In the genomic region with DNA sequence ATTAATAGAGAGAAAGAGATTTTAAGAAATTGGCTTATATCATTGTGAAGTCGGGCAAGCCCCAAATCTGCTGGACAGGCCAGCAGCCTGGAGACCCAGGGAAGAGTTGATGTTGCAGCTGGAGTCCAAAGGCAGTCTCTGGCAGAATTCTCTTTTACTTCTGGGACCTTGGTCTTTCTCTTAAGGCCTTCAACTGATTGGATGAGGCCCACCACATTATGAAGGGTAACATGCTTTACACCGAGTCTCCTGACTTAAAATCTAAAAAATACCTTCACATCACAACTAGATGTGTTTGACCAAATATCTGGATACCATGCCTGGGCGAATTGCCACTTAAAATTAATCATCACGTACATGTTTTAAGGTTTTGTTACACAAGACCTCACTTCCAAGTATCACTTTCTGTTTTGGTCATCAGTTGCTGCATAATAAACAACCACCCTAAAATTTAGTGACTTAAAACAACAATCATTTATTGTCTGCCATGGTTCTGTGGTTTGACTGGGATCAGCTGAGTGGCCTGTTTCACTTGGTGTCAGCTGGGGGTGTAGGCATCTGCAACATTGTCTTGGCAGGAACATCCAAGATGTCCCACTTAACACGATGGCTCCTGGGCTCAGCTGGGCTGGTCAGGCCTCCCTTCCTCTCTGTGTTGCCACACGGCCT, we compare ENCODE assay signal across 1 cellular context.
TF ChIP-seq lines count a peak whose summit lies in the region.

No MANE protein-coding gene starts in this region.

TF ChIP-seq in GM12878, 131 proteins besides CTCF, POLR2A, EP300 and RAD21 (continued from another document and continues in another):
- TF ChIP-seq BCLAF1 (IDR thresholded peaks at IDR 0.05) (no peak), YBX1 (IDR thresholded peaks at IDR 0.05) (no peak), NRF1 (conservative IDR thresholded peaks at IDR 0.05; ENCODE audit: low read depth, low read length) (no peak), BMI1 (IDR thresholded peaks at IDR 0.05; ENCODE audit: borderline replicate concordance) (peak; percentile 49; the same call in 1 of the 2 replicates), RBBP5 (conservative IDR thresholded peaks at IDR 0.05) (no peak), CREB1 (IDR thresholded peaks at IDR 0.05; ENCODE audit: low read depth) (peak; percentile 50; the same call in 1 of the 2 replicates), SUZ12 (IDR thresholded peaks at IDR 0.05; ENCODE audit: unreplicated experiment) (no peak), PAX8 (IDR thresholded peaks at IDR 0.05) (no peak), ZBTB33 (IDR thresholded peaks at IDR 0.05) (no peak), MXI1 (IDR thresholded peaks at IDR 0.05; ENCODE audit: low read depth, low read length) (no peak), BRCA1 (IDR thresholded peaks at IDR 0.05; ENCODE audit: low read depth, low read length) (no peak), ATF7 (IDR thresholded peaks at IDR 0.05; ENCODE audit: low read depth) (peak; percentile 79), NR2F1 (conservative IDR thresholded peaks at IDR 0.05) (peak; percentile 70), SIN3A (IDR thresholded peaks at IDR 0.05; ENCODE audit: low read depth, low read length) (peak; percentile 60; the same call in 1 of the 2 replicates), ASH2L (IDR thresholded peaks at IDR 0.05; ENCODE audit: borderline replicate concordance, low read depth) (no peak), JUND (IDR thresholded peaks at IDR 0.05; ENCODE audit: low read depth, low read length) (peak; percentile 61; the same call in 1 of the 2 replicates), SP1 (IDR thresholded peaks at IDR 0.05; ENCODE audit: low read depth, low read length) (no peak), RAD51 (IDR thresholded peaks at IDR 0.05) (peak; percentile 59; the same call in 1 of the 2 replicates), BCL3 (IDR thresholded peaks at IDR 0.05; ENCODE audit: borderline replicate concordance, insufficient read depth, low read depth, low read length, poor library complexity, severe bottlenecking) (no peak), USF2 (IDR thresholded peaks at IDR 0.05; ENCODE audit: borderline replicate concordance, low read depth, low read length) (no peak; the same call in 1 of the 2 replicates), SMAD5 (IDR thresholded peaks at IDR 0.05; ENCODE audit: low read depth) (no peak)
- TF ChIP-seq, protein P1, sequence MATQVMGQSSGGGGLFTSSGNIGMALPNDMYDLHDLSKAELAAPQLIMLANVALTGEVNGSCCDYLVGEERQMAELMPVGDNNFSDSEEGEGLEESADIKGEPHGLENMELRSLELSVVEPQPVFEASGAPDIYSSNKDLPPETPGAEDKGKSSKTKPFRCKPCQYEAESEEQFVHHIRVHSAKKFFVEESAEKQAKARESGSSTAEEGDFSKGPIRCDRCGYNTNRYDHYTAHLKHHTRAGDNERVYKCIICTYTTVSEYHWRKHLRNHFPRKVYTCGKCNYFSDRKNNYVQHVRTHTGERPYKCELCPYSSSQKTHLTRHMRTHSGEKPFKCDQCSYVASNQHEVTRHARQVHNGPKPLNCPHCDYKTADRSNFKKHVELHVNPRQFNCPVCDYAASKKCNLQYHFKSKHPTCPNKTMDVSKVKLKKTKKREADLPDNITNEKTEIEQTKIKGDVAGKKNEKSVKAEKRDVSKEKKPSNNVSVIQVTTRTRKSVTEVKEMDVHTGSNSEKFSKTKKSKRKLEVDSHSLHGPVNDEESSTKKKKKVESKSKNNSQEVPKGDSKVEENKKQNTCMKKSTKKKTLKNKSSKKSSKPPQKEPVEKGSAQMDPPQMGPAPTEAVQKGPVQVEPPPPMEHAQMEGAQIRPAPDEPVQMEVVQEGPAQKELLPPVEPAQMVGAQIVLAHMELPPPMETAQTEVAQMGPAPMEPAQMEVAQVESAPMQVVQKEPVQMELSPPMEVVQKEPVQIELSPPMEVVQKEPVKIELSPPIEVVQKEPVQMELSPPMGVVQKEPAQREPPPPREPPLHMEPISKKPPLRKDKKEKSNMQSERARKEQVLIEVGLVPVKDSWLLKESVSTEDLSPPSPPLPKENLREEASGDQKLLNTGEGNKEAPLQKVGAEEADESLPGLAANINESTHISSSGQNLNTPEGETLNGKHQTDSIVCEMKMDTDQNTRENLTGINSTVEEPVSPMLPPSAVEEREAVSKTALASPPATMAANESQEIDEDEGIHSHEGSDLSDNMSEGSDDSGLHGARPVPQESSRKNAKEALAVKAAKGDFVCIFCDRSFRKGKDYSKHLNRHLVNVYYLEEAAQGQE (IDR thresholded peaks at IDR 0.05; ENCODE audit: low read depth, low read length), result no peak
- TF ChIP-seq, protein P2, sequence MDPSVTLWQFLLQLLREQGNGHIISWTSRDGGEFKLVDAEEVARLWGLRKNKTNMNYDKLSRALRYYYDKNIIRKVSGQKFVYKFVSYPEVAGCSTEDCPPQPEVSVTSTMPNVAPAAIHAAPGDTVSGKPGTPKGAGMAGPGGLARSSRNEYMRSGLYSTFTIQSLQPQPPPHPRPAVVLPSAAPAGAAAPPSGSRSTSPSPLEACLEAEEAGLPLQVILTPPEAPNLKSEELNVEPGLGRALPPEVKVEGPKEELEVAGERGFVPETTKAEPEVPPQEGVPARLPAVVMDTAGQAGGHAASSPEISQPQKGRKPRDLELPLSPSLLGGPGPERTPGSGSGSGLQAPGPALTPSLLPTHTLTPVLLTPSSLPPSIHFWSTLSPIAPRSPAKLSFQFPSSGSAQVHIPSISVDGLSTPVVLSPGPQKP (IDR thresholded peaks at IDR 0.05; ENCODE audit: low read depth, low read length), result no peak
- TF ChIP-seq, protein P3, sequence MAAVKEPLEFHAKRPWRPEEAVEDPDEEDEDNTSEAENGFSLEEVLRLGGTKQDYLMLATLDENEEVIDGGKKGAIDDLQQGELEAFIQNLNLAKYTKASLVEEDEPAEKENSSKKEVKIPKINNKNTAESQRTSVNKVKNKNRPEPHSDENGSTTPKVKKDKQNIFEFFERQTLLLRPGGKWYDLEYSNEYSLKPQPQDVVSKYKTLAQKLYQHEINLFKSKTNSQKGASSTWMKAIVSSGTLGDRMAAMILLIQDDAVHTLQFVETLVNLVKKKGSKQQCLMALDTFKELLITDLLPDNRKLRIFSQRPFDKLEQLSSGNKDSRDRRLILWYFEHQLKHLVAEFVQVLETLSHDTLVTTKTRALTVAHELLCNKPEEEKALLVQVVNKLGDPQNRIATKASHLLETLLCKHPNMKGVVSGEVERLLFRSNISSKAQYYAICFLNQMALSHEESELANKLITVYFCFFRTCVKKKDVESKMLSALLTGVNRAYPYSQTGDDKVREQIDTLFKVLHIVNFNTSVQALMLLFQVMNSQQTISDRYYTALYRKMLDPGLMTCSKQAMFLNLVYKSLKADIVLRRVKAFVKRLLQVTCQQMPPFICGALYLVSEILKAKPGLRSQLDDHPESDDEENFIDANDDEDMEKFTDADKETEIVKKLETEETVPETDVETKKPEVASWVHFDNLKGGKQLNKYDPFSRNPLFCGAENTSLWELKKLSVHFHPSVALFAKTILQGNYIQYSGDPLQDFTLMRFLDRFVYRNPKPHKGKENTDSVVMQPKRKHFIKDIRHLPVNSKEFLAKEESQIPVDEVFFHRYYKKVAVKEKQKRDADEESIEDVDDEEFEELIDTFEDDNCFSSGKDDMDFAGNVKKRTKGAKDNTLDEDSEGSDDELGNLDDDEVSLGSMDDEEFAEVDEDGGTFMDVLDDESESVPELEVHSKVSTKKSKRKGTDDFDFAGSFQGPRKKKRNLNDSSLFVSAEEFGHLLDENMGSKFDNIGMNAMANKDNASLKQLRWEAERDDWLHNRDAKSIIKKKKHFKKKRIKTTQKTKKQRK (IDR thresholded peaks at IDR 0.05; ENCODE audit: low read depth, low read length), result no peak
- TF ChIP-seq, protein P4, sequence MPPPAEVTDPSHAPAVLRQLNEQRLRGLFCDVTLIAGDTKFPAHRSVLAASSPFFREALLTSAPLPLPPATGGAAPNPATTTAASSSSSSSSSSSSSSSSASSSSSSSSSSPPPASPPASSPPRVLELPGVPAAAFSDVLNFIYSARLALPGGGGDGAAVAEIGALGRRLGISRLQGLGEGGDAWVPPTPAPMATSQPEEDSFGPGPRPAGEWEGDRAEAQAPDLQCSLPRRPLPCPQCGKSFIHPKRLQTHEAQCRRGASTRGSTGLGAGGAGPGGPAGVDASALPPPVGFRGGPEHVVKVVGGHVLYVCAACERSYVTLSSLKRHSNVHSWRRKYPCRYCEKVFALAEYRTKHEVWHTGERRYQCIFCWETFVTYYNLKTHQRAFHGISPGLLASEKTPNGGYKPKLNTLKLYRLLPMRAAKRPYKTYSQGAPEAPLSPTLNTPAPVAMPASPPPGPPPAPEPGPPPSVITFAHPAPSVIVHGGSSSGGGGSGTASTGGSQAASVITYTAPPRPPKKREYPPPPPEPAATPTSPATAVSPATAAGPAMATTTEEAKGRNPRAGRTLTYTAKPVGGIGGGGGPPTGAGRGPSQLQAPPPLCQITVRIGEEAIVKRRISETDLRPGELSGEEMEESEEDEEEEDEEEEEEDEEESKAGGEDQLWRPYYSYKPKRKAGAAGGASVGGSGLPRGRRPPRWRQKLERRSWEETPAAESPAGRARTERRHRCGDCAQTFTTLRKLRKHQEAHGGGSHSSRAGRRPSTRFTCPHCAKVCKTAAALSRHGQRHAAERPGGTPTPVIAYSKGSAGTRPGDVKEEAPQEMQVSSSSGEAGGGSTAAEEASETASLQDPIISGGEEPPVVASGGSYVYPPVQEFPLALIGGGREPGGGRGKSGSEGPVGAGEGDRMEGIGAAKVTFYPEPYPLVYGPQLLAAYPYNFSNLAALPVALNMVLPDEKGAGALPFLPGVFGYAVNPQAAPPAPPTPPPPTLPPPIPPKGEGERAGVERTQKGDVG (CRISPR knock-in tag; IDR thresholded peaks at IDR 0.05), result no peak
- TF ChIP-seq, protein P5, sequence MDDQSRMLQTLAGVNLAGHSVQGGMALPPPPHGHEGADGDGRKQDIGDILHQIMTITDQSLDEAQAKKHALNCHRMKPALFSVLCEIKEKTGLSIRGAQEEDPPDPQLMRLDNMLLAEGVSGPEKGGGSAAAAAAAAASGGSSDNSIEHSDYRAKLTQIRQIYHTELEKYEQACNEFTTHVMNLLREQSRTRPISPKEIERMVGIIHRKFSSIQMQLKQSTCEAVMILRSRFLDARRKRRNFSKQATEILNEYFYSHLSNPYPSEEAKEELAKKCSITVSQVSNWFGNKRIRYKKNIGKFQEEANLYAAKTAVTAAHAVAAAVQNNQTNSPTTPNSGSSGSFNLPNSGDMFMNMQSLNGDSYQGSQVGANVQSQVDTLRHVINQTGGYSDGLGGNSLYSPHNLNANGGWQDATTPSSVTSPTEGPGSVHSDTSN (IDR thresholded peaks at IDR 0.05; ENCODE audit: insufficient replicate concordance, low read depth, low read length), result peak; percentile 54
